In the genomic region with DNA sequence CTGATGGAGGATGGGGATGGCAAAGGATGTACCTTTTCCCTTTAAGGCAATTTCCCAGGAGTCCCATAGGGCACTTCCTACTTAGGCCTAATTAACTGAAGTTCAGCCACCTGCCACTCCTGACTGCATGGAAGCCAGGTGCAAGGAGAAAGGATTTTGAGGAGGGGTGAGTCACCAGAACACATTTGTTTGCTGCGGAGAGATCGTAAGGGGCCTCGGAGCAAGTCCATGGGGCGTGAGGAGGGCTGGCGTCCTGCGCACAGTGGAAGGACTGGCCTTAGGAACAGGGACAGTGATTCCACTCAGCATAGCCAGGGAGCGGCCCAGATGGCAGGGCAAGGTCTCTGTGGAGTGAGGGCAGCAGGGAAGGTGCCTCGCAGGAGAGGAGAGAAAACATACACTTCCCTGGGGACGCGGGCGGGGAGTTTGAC, we compare ENCODE assay signal across 16 cellular contexts. TPM values are rescaled to one million over a fixed set of nuclear protein-coding genes. Genes with fewer than 3 reads are reported as not detected.
A peak's percentile ranks its signal among the peaks of the same experiment; 100 is the strongest.
DNase-seq lines count a peak whose midpoint lies in the region; ATAC-seq and TF ChIP-seq lines count a peak whose summit lies in the region.
"Had no signal": no experiment of that assay in that cellular context is flagged by ENCODE, and none has a peak within 500 bp of the region (broad histone marks: within the 10 kb centered on the region; RNA-seq: fewer than 3 reads in every experiment).

No MANE protein-coding gene starts in this region.

- peaks cover 20% of the 10 kb centered on the region for H3K4me1 Mint-ChIP-seq in WTC11
- H3K4me1 Mint-ChIP-seq in activated CD4-positive, alpha-beta T cell treated with anti-CD3 and anti-CD28 coated beads for 36 hours, result peaks cover 12% of the 10 kb centered on the region

- no peaks in the 10 kb centered on the region for H3K9me3 Mint-ChIP-seq in WTC11
- no peaks in the 10 kb centered on the region for H3K9me3 Mint-ChIP-seq in activated CD4-positive, alpha-beta T cell treated with anti-CD3 and anti-CD28 coated beads for 36 hours (ENCODE audit: low read depth)
- H3K9me3 Mint-ChIP-seq: activated T-cell treated with anti-CD3 and anti-CD28 coated beads, Interleukin-2, amount 50 U/mL, for 24 hours; IgD-negative memory B cell; naive thymus-derived CD4-positive, alpha-beta T cell had no signal

- CTCF ChIA-PET in WTC11 (lab: Charles Lee), result no interaction called here
- CTCF ChIA-PET in activated CD4-positive, alpha-beta T cell treated with anti-CD3 and anti-CD28 coated beads for 36 hours (lab: Charles Lee), result no interaction called here

- DNase-seq in DMS 273 treated with DMSO at 0.1 percent for 48 hours (lab: John Stamatoyannopoulos, UW), result peak; percentile 80
- peak; percentile 78 for DNase-seq in NCI-H1436 treated with DMSO at 0.1 percent for 48 hours (lab: John Stamatoyannopoulos, UW)
- peak; percentile 58 for DNase-seq in NCI-H526 treated with DMSO at 0.1 percent for 48 hours (lab: John Stamatoyannopoulos, UW)
- peak; percentile 46 to 66 for DNase-seq in left colon
- no peak for DNase-seq in T-helper 2 cell
- no peak for DNase-seq in WTC11 (ENCODE audit: low spot score)
- DNase-seq in activated CD4-positive, alpha-beta T cell treated with anti-CD3 and anti-CD28 coated beads for 36 hours, result no peak
- no peak for DNase-seq in inferior parietal cortex (ENCODE audit: extremely low spot score)
- DNase-seq: activated T-cell treated with anti-CD3 and anti-CD28 coated beads, Interleukin-2, amount 50 U/mL, for 24 hours; amygdala; foreskin keratinocyte; GF-D8; islet precursor cell; naive thymus-derived CD4-positive, alpha-beta T cell; sigmoid colon had no signal

- no peak for TF ChIP-seq CTCF in WTC11 (IDR thresholded peaks at IDR 0.05)

- H3K27me3 Mint-ChIP-seq in WTC11 (ENCODE audit: low read depth), result 0 out of 2 replicates have a peak, but pooled peaks cover 3% of the 10 kb centered on the region
- no peaks in the 10 kb centered on the region for H3K27me3 Mint-ChIP-seq in activated CD4-positive, alpha-beta T cell treated with anti-CD3 and anti-CD28 coated beads for 36 hours
- H3K27me3 Mint-ChIP-seq: naive thymus-derived CD4-positive, alpha-beta T cell had no signal

- H3K4me3 Mint-ChIP-seq in WTC11, result no peak overlapping the region
- no peak overlapping the region for H3K4me3 Mint-ChIP-seq in activated CD4-positive, alpha-beta T cell treated with anti-CD3 and anti-CD28 coated beads for 36 hours
- H3K4me3 Mint-ChIP-seq: activated T-cell treated with anti-CD3 and anti-CD28 coated beads, Interleukin-2, amount 50 U/mL, for 24 hours; IgD-negative memory B cell; naive thymus-derived CD4-positive, alpha-beta T cell had no signal

- H3K27ac Mint-ChIP-seq in WTC11, result no peak overlapping the region
- no peak overlapping the region for H3K27ac Mint-ChIP-seq in activated CD4-positive, alpha-beta T cell treated with anti-CD3 and anti-CD28 coated beads for 36 hours
- H3K27ac Mint-ChIP-seq: activated T-cell treated with anti-CD3 and anti-CD28 coated beads, Interleukin-2, amount 50 U/mL, for 24 hours; naive thymus-derived CD4-positive, alpha-beta T cell had no signal

- POLR2A ChIA-PET in WTC11 (lab: Charles Lee), result no interaction called here
- POLR2A ChIA-PET in activated CD4-positive, alpha-beta T cell treated with anti-CD3 and anti-CD28 coated beads for 36 hours (lab: Charles Lee), result interaction anchor here (0.6 kb wide), 1 partner anchor 183 kb away, joined by 3 read pairs; no protein-coding TSS in a partner anchor

- peak; percentile 81 for ATAC-seq in left colon
- no peak for ATAC-seq in WTC11
- ATAC-seq in activated CD4-positive, alpha-beta T cell treated with anti-CD3 and anti-CD28 coated beads for 36 hours, result no peak
- ATAC-seq: foreskin keratinocyte; naive thymus-derived CD4-positive, alpha-beta T cell had no signal

- intact Hi-C loops in left colon (cut with DNase I, micrococcal nuclease), result no loop called here
- intact Hi-C loops in activated CD4-positive, alpha-beta T cell treated with anti-CD3 and anti-CD28 coated beads for 36 hours (cut with DNase I, micrococcal nuclease), result no loop called here

- no peaks in the 10 kb centered on the region for H3K36me3 Mint-ChIP-seq in WTC11
- peaks cover 6% of the 10 kb centered on the region for H3K36me3 Mint-ChIP-seq in activated CD4-positive, alpha-beta T cell treated with anti-CD3 and anti-CD28 coated beads for 36 hours (ENCODE audit: low read depth)

TF ChIP-seq in WTC11, 78 proteins besides CTCF, POLR2A, EP300 and RAD21 (continues in another document):
- TF ChIP-seq KAT7 (CRISPR knock-in tag; IDR thresholded peaks at IDR 0.05; ENCODE audit: borderline replicate concordance), result no peak
- no peak for TF ChIP-seq TEAD4 (CRISPR knock-in tag; IDR thresholded peaks at IDR 0.05)
- no peak for TF ChIP-seq GTF2I (CRISPR knock-in tag; conservative IDR thresholded peaks at IDR 0.05)
- TF ChIP-seq USF2 (CRISPR knock-in tag; IDR thresholded peaks at IDR 0.05), result no peak
- TF ChIP-seq, protein P1, sequence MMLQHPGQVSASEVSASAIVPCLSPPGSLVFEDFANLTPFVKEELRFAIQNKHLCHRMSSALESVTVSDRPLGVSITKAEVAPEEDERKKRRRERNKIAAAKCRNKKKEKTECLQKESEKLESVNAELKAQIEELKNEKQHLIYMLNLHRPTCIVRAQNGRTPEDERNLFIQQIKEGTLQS (CRISPR knock-in tag; conservative IDR thresholded peaks at IDR 0.05), result no peak
- no peak for TF ChIP-seq ETV6 (CRISPR knock-in tag; IDR thresholded peaks at IDR 0.05)
- no peak for TF ChIP-seq ZNF425 (CRISPR knock-in tag; conservative IDR thresholded peaks at IDR 0.05)
- TF ChIP-seq SMAD4 (CRISPR knock-in tag; IDR thresholded peaks at IDR 0.05), result no peak
- TF ChIP-seq ZNF317 (CRISPR knock-in tag; IDR thresholded peaks at IDR 0.05; ENCODE audit: borderline replicate concordance, low read depth), result no peak
- no peak for TF ChIP-seq OVOL2 (CRISPR knock-in tag; IDR thresholded peaks at IDR 0.05; ENCODE audit: borderline replicate concordance)
- TF ChIP-seq ZNF532 (CRISPR knock-in tag; IDR thresholded peaks at IDR 0.05; ENCODE audit: borderline replicate concordance), result no peak
- TF ChIP-seq EMX1 (CRISPR knock-in tag; IDR thresholded peaks at IDR 0.05), result no peak

RNA-seq across cellular contexts. Expression of gene MAP1LC3A, which starts 11.8 kb away (rescaled TPM):
- total RNA-seq in left colon (10 to 100 TPM; 42.8 to 47.7 TPM), WTC11 (2021) (7.5 to 12.1 TPM (median 11.3 TPM) in 3 replicates)
- total RNA-seq in activated CD4-positive, alpha-beta T cell treated with anti-CD3 and anti-CD28 coated beads for 36 hours, result 1 to 10 TPM; 2.5 to 2.7 TPM

RNA-seq across cellular contexts. Expression of gene DYNLRB1, which starts 30.5 kb away (rescaled TPM):
- total RNA-seq in left colon (100 to 1,000 TPM; 115 TPM), WTC11 (2021) (99.3 to 126 TPM (median 115 TPM) in 3 replicates)
- 100 to 1,000 TPM in 1 of 2 experiments, 10 to 100 TPM in 1; 83.5 to 122 TPM for total RNA-seq in activated CD4-positive, alpha-beta T cell treated with anti-CD3 and anti-CD28 coated beads for 36 hours

Comparison
In these comparisons a context has a peak if more than half of its experiments do, and no peak if none do; other contexts are left out.
1. DNase-seq: peak in DMS 273 treated with DMSO at 0.1 percent for 48 hours (single experiment), NCI-H1436 treated with DMSO at 0.1 percent for 48 hours (single experiment), NCI-H526 treated with DMSO at 0.1 percent for 48 hours (single experiment) and left colon (2 of 2); none in T-helper 2 cell (0 of 5), WTC11 (single experiment), activated CD4-positive, alpha-beta T cell treated with anti-CD3 and anti-CD28 coated beads for 36 hours (single experiment) and inferior parietal cortex (single experiment).